Comparison of ENCODE assay signal across 14 cellular contexts in genomic region chr9:98502976-98503325, GRCh38.
A peak's percentile ranks its signal among the peaks of the same experiment; 100 is the strongest.
DNase-seq lines count a peak whose midpoint lies in the region; ATAC-seq, FAIRE-seq and TF ChIP-seq lines count a peak whose summit lies in the region.
"Had no signal": no experiment of that assay in that cellular context is flagged by ENCODE, and none has a peak within 500 bp of the region (broad histone marks: within the 10 kb centered on the region; RNA-seq: fewer than 3 reads in every experiment).

No MANE protein-coding gene starts in this region.

- no peaks in the 10 kb centered on the region for H3K9me3 Mint-ChIP-seq in activated naive CD8-positive, alpha-beta T cell treated with anti-CD3 and anti-CD28 coated beads, Interleukin-2, amount 50 U/mL, for 24 hours

- peak overlapping the region; percentile 66; the same call in 1 of the 2 replicates for H2AFZ ChIP-seq in SK-N-SH (ENCODE audit: low read depth)
- H2AFZ ChIP-seq: parathyroid adenoma had no signal

- intact Hi-C loops in upper lobe of right lung (cut with DNase I): no loop called here

- 42% methylated on average over 5 of the region's 5 CpGs for WGBS in SK-N-SH (ENCODE audit: low lambda C conversion rate)

- H3K9me3 ChIP-seq in SK-N-SH (no peaks in the 10 kb centered on the region), upper lobe of right lung (no peaks in the 10 kb centered on the region)
- H3K9me3 ChIP-seq: HAP-1 had no signal

- no peak for TF ChIP-seq CTCF in SK-N-SH (IDR thresholded peaks at IDR 0.05)
- no peak for TF ChIP-seq CTCF in upper lobe of right lung (IDR thresholded peaks at IDR 0.05)

- H3K9me2 ChIP-seq in SK-N-SH: no peaks in the 10 kb centered on the region

- FAIRE-seq in HTR-8/SVneo (lab: Jason Lieb, UNC): no peak

- no peaks in the 10 kb centered on the region; the same call in 1 of the 2 replicates for H3K27me3 ChIP-seq in SK-N-SH (ENCODE audit: insufficient read depth)
- H3K27me3 ChIP-seq in upper lobe of right lung: no peaks in the 10 kb centered on the region

- H3K4me1 Mint-ChIP-seq in activated naive CD8-positive, alpha-beta T cell treated with anti-CD3 and anti-CD28 coated beads, Interleukin-2, amount 50 U/mL, for 24 hours: no peaks in the 10 kb centered on the region

- H4K20me1 ChIP-seq in SK-N-SH (ENCODE audit: insufficient read depth): no peaks in the 10 kb centered on the region

- no peaks in the 10 kb centered on the region; a peak in 1 of 4 replicates for H3K4me1 ChIP-seq in SK-N-SH (ENCODE audit: control insufficient read depth in 1 of 2, insufficient read depth in 2 of 2, low read depth in 1 of 2, low read length in 1 of 2)
- peaks cover 7% of the 10 kb centered on the region for H3K4me1 ChIP-seq in upper lobe of right lung
- H3K4me1 ChIP-seq: HAP-1, parathyroid adenoma had no signal

- H3K36me3 Mint-ChIP-seq in activated naive CD8-positive, alpha-beta T cell treated with anti-CD3 and anti-CD28 coated beads, Interleukin-2, amount 50 U/mL, for 24 hours (ENCODE audit: low read depth): no peaks in the 10 kb centered on the region

- H3K79me2 ChIP-seq in SK-N-SH (ENCODE audit: insufficient read depth): no peaks in the 10 kb centered on the region
- H3K79me2 ChIP-seq: parathyroid adenoma had no signal

- H3K4me2 ChIP-seq in SK-N-SH: no peak overlapping the region

- peaks cover 14% of the 10 kb centered on the region for H3K27me3 Mint-ChIP-seq in activated naive CD8-positive, alpha-beta T cell treated with anti-CD3 and anti-CD28 coated beads, Interleukin-2, amount 50 U/mL, for 24 hours

- H3F3A ChIP-seq in SK-N-SH (replicated peaks; ENCODE audit: insufficient read depth): no peaks in the 10 kb centered on the region

- DNase-seq in SK-N-SH (no peak), ecto neural progenitor cell (ENCODE audit: low spot score) (peak; percentile 34), iPS-NIHi7 (ENCODE audit: extremely low spot score) (peak; percentile 69), upper lobe of right lung (peak; percentile 76), NCI-H2171 treated with DMSO at 0.1 percent for 48 hours (lab: John Stamatoyannopoulos, UW) (no peak), HTR-8/SVneo (ENCODE audit: insufficient read length, low spot score) (no peak)
- DNase-seq in activated naive CD8-positive, alpha-beta T cell treated with anti-CD3 and anti-CD28 coated beads, Interleukin-2, amount 50 U/mL, for 24 hours: no peak
- DNase-seq: effector memory CD4-positive, alpha-beta T cell; NCI-H510A; T-helper 1 cell had no signal

- no peak overlapping the region for H3K4me3 ChIP-seq in SK-N-SH (ENCODE audit: low read depth in 2 of 2, low read length in 1 of 2)
- H3K4me3 ChIP-seq in upper lobe of right lung: no peak overlapping the region
- H3K4me3 ChIP-seq: HAP-1 had no signal

- H3K27ac Mint-ChIP-seq in activated naive CD8-positive, alpha-beta T cell treated with anti-CD3 and anti-CD28 coated beads, Interleukin-2, amount 50 U/mL, for 24 hours: no peak overlapping the region

- H3K36me3 ChIP-seq in SK-N-SH (replicated peaks in 1 of 2; ENCODE audit: control insufficient read depth in 1 of 2, insufficient read depth in 2 of 2, low read length in 1 of 2): no peaks in the 10 kb centered on the region
- no peaks in the 10 kb centered on the region for H3K36me3 ChIP-seq in upper lobe of right lung
- H3K36me3 ChIP-seq: HAP-1 had no signal

- CTCF ChIA-PET in SK-N-SH (lab: Yijun Ruan, JAX): interaction anchor here (0.6 to 1.0 kb wide), 2 partner anchors 10 to 243 kb away, joined by 3 read pairs; no protein-coding TSS in a partner anchor

- no peak for TF ChIP-seq RAD21 in SK-N-SH (IDR thresholded peaks at IDR 0.05; ENCODE audit: low read length)

- no peak overlapping the region for H3K27ac ChIP-seq in SK-N-SH (ENCODE audit: low read depth in 2 of 2, low read length in 1 of 2)
- H3K27ac ChIP-seq in upper lobe of right lung: peak overlapping the region; percentile 70
- H3K27ac ChIP-seq: 22Rv1, parathyroid adenoma had no signal

- H3K4me3 Mint-ChIP-seq in activated naive CD8-positive, alpha-beta T cell treated with anti-CD3 and anti-CD28 coated beads, Interleukin-2, amount 50 U/mL, for 24 hours: no peak overlapping the region

- no peak overlapping the region for H3K9ac ChIP-seq in SK-N-SH
- H3K9ac ChIP-seq: parathyroid adenoma had no signal

- POLR2A ChIA-PET in SK-N-SH (lab: Yijun Ruan, JAX): no interaction called here

- no peak for ATAC-seq in SK-N-SH treated with all-trans-retinoic acid at 6 μM for 48 hours
- ATAC-seq in upper lobe of right lung: peak; percentile 85
- no peak for ATAC-seq in activated naive CD8-positive, alpha-beta T cell treated with anti-CD3 and anti-CD28 coated beads, Interleukin-2, amount 50 U/mL, for 24 hours

- TF ChIP-seq EP300 in SK-N-SH (IDR thresholded peaks at IDR 0.05; ENCODE audit: borderline replicate concordance in 1 of 2, low read depth in 1 of 2, low read length in 1 of 2): no peak

TF ChIP-seq in SK-N-SH, 30 proteins besides CTCF, POLR2A, EP300 and RAD21 (continues in another document):
- no peak for TF ChIP-seq GATA2 (CRISPR knock-in tag; IDR thresholded peaks at IDR 0.05)
- no peak for TF ChIP-seq PBX3 (IDR thresholded peaks at IDR 0.05)
- TF ChIP-seq JUND (IDR thresholded peaks at IDR 0.05): no peak
- TF ChIP-seq RXRA (IDR thresholded peaks at IDR 0.05; ENCODE audit: borderline replicate concordance, low read depth): no peak
- TF ChIP-seq ELF1 (IDR thresholded peaks at IDR 0.05): no peak

TF ChIP-seq in SK-N-SH treated with all-trans-retinoic acid at 6 μM for 48 hours, 23 proteins besides CTCF, POLR2A, EP300 and RAD21:
- TF ChIP-seq ISL1 (CRISPR knock-in tag; IDR thresholded peaks at IDR 0.05): no peak
- TF ChIP-seq ZNF70 (CRISPR knock-in tag; IDR thresholded peaks at IDR 0.05): no peak
- TF ChIP-seq SNAI2 (CRISPR knock-in tag; IDR thresholded peaks at IDR 0.05): no peak
- TF ChIP-seq OSR1 (CRISPR knock-in tag; IDR thresholded peaks at IDR 0.05): no peak
- no peak for TF ChIP-seq TOX (CRISPR knock-in tag; IDR thresholded peaks at IDR 0.05; ENCODE audit: borderline replicate concordance)
- no peak for TF ChIP-seq CREB5 (CRISPR knock-in tag; IDR thresholded peaks at IDR 0.05; ENCODE audit: low read depth)
- no peak for TF ChIP-seq ESRRG (CRISPR knock-in tag; IDR thresholded peaks at IDR 0.05)
- no peak for TF ChIP-seq TSHZ2 (CRISPR knock-in tag; IDR thresholded peaks at IDR 0.05)
- TF ChIP-seq TCF4 (CRISPR knock-in tag; IDR thresholded peaks at IDR 0.05; ENCODE audit: borderline replicate concordance): no peak
- TF ChIP-seq RARB (CRISPR knock-in tag; IDR thresholded peaks at IDR 0.05): no peak
- no peak for TF ChIP-seq ZFP3 (CRISPR knock-in tag; IDR thresholded peaks at IDR 0.05)

Comparison
In these comparisons a context has a peak if more than half of its experiments do, and no peak if none do; other contexts are left out.
1. DNase-seq: peak in ecto neural progenitor cell (single experiment), iPS-NIHi7 (single experiment) and upper lobe of right lung (single experiment); none in SK-N-SH (single experiment), NCI-H2171 treated with DMSO at 0.1 percent for 48 hours (single experiment), HTR-8/SVneo (single experiment) and activated naive CD8-positive, alpha-beta T cell treated with anti-CD3 and anti-CD28 coated beads, Interleukin-2, amount 50 U/mL, for 24 hours (single experiment).